ENCODE assay signal across 19 cellular contexts in genomic region chr16:47483616-47484015, GRCh38.
"Had no signal": no experiment of that assay in that cellular context is flagged by ENCODE, and none has a peak within 500 bp of the region (broad histone marks: within the 10 kb centered on the region; RNA-seq: fewer than 3 reads in every experiment).

No MANE protein-coding gene starts in this region.

- H3K9ac ChIP-seq: SK-N-SH had no signal

- H3K4me2 ChIP-seq: SK-N-SH had no signal

- H3K27ac ChIP-seq: RWPE1 had no signal

- ATAC-seq: Panc1 had no signal

- DNase-seq: Kasumi-1, KG1, MM.1S, NCI-H1092 treated with DMSO at 0.1 percent for 48 hours, NCI-H1436, NCI-H187, NCI-H2029, NCI-H2081 treated with DMSO at 0.1 percent for 48 hours, NCI-H2171, NCI-H226, NCI-H446, NCI-H510A, NCI-H524 treated with DMSO at 0.1 percent for 48 hours, NCI-H69, NCI-H774, SHP77, SK-N-SH had no signal
